In the genomic region with DNA sequence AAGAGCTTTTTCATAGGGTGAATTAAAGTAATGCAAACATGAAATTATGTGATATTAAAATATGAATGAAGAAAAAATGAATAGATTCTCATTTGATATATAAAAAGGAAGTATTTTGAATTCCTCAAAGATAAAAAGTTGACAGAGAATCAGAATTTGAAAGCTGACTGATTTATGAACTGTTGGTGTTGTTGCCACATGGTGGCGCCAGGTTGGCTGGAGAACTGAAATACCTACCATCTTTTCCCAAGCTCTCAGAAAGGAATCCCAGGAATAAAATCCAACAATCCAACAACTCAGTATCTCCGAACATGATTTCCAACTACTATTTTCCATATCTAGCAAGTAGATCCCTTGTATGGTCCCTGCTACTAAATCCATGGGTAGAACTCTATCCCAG, we compare ENCODE assay signal across 11 cellular contexts. TPM values are rescaled to one million over a fixed set of nuclear protein-coding genes. Genes with fewer than 3 reads are reported as not detected.
A peak's percentile ranks its signal among the peaks of the same experiment; 100 is the strongest.
DNase-seq lines count a peak whose midpoint lies in the region; TF ChIP-seq lines count a peak whose summit lies in the region.
"Had no signal": no experiment of that assay in that cellular context is flagged by ENCODE, and none has a peak within 500 bp of the region (broad histone marks: within the 10 kb centered on the region; RNA-seq: fewer than 3 reads in every experiment).

No MANE protein-coding gene starts in this region.

- no peaks in the 10 kb centered on the region for H3K4me1 ChIP-seq in Loucy (ENCODE audit: insufficient read depth, low read length, poor library complexity, severe bottlenecking)
- H3K4me1 ChIP-seq in parathyroid adenoma, result no peaks in the 10 kb centered on the region

- H3K9ac ChIP-seq in Loucy (ENCODE audit: low read depth, low read length, poor library complexity, severe bottlenecking) (no peak overlapping the region), parathyroid adenoma (no peak overlapping the region)

- DNase-seq in GM06990 (ENCODE audit: extremely low read depth, insufficient read length) (no peak), dermis blood vessel endothelial cell (peak; percentile 78), middle frontal gyrus (ENCODE audit: extremely low spot score, low spot score) (no peak), SK-N-DZ (ENCODE audit: low spot score) (no peak)
- DNase-seq in activated T-helper 2 cell treated with anti-CD3 and anti-CD28 coated beads, Interferon-gamma antibody, Interleukin-2, Interleukin-4, amounts not matched to agents 10 μg/mL and 5 μg/mL and 100 μg/mL, durations not matched to agents 14 hours and 24 hours and 36 hours (ENCODE audit: low spot score), result no peak
- DNase-seq in activated CD8-positive, alpha-beta memory T cell treated with anti-CD3 and anti-CD28 coated beads, Interleukin-2, amount 50 U/mL, for 4 hours, result no peak
- DNase-seq: activated T-cell treated with anti-CD3 and anti-CD28 coated beads, Interleukin-2, amount 50 U/mL, for 72 hours; naive thymus-derived CD8-positive, alpha-beta T cell; RPMI8226 had no signal

- H3K79me2 ChIP-seq in Loucy (ENCODE audit: insufficient read depth, low read length) (no peaks in the 10 kb centered on the region), parathyroid adenoma (no peaks in the 10 kb centered on the region)

- H3K36me3 ChIP-seq in GM06990 (ENCODE audit: control insufficient read depth, insufficient read depth, low read length) (no peaks in the 10 kb centered on the region), Loucy (ENCODE audit: insufficient read depth, low read length) (no peaks in the 10 kb centered on the region), parathyroid adenoma (ENCODE audit: control insufficient read depth, insufficient read depth, low read length) (no peaks in the 10 kb centered on the region)

- H3K9me3 ChIP-seq in Loucy (ENCODE audit: insufficient read depth, low read depth, low read length) (no peaks in the 10 kb centered on the region), parathyroid adenoma (ENCODE audit: control insufficient read depth, low read length) (no peaks in the 10 kb centered on the region)

- no peaks in the 10 kb centered on the region for H3K9me2 ChIP-seq in Loucy (replicated peaks; ENCODE audit: low read depth, low read length)

- no peaks in the 10 kb centered on the region for H3K9me3 Mint-ChIP-seq in activated T-helper 2 cell treated with anti-CD3 and anti-CD28 coated beads, Interferon-gamma antibody, Interleukin-2, Interleukin-4, amounts not matched to agents 10 μg/mL and 5 μg/mL and 100 μg/mL, durations not matched to agents 14 hours and 24 hours and 36 hours
- H3K9me3 Mint-ChIP-seq: activated T-cell treated with anti-CD3 and anti-CD28 coated beads, Interleukin-2, amount 50 U/mL, for 72 hours had no signal

- peaks cover 42% of the 10 kb centered on the region for H3K27me3 Mint-ChIP-seq in activated T-helper 2 cell treated with anti-CD3 and anti-CD28 coated beads, Interferon-gamma antibody, Interleukin-2, Interleukin-4, amounts not matched to agents 10 μg/mL and 5 μg/mL and 100 μg/mL, durations not matched to agents 14 hours and 24 hours and 36 hours (ENCODE audit: low read depth)

- H3K27ac ChIP-seq in parathyroid adenoma, result no peak overlapping the region

- H3K27ac Mint-ChIP-seq in activated T-helper 2 cell treated with anti-CD3 and anti-CD28 coated beads, Interferon-gamma antibody, Interleukin-2, Interleukin-4, amounts not matched to agents 10 μg/mL and 5 μg/mL and 100 μg/mL, durations not matched to agents 14 hours and 24 hours and 36 hours, result no peak overlapping the region
- H3K27ac Mint-ChIP-seq: activated T-cell treated with anti-CD3 and anti-CD28 coated beads, Interleukin-2, amount 50 U/mL, for 72 hours; naive thymus-derived CD8-positive, alpha-beta T cell had no signal

- no peaks in the 10 kb centered on the region for H3K36me3 Mint-ChIP-seq in activated T-helper 2 cell treated with anti-CD3 and anti-CD28 coated beads, Interferon-gamma antibody, Interleukin-2, Interleukin-4, amounts not matched to agents 10 μg/mL and 5 μg/mL and 100 μg/mL, durations not matched to agents 14 hours and 24 hours and 36 hours (ENCODE audit: low read depth)

- H3K27me3 ChIP-seq in GM06990 (replicated peaks; ENCODE audit: control insufficient read depth, insufficient read depth, low read length) (peaks cover 6% of the 10 kb centered on the region), Loucy (ENCODE audit: insufficient read depth, low read length, poor library complexity, severe bottlenecking) (no peaks in the 10 kb centered on the region), parathyroid adenoma (ENCODE audit: control insufficient read depth, insufficient read depth, low read length) (no peaks in the 10 kb centered on the region)

- no peaks in the 10 kb centered on the region for H4K20me1 ChIP-seq in Loucy (ENCODE audit: insufficient read depth, low read length, poor library complexity, severe bottlenecking)

- H3K4me3 Mint-ChIP-seq in activated T-helper 2 cell treated with anti-CD3 and anti-CD28 coated beads, Interferon-gamma antibody, Interleukin-2, Interleukin-4, amounts not matched to agents 10 μg/mL and 5 μg/mL and 100 μg/mL, durations not matched to agents 14 hours and 24 hours and 36 hours (ENCODE audit: low read depth), result no peak overlapping the region
- H3K4me3 Mint-ChIP-seq: activated T-cell treated with anti-CD3 and anti-CD28 coated beads, Interleukin-2, amount 50 U/mL, for 72 hours; naive thymus-derived CD8-positive, alpha-beta T cell had no signal

- H3K4me1 Mint-ChIP-seq in activated T-helper 2 cell treated with anti-CD3 and anti-CD28 coated beads, Interferon-gamma antibody, Interleukin-2, Interleukin-4, amounts not matched to agents 10 μg/mL and 5 μg/mL and 100 μg/mL, durations not matched to agents 14 hours and 24 hours and 36 hours (ENCODE audit: low read depth), result peaks cover 7% of the 10 kb centered on the region

- H3F3A ChIP-seq in Loucy (ENCODE audit: low read depth), result no peaks in the 10 kb centered on the region

- intact Hi-C loops in activated T-helper 2 cell treated with anti-CD3 and anti-CD28 coated beads, Interferon-gamma antibody, Interleukin-2, Interleukin-4, amounts not matched to agents 10 μg/mL and 5 μg/mL and 100 μg/mL, durations not matched to agents 14 hours and 24 hours and 36 hours (cut with micrococcal nuclease), result no loop called here

- no peak overlapping the region for H3K4me3 ChIP-seq in GM06990 (replicated peaks; ENCODE audit: low read depth, low read length)
- no peak overlapping the region for H3K4me3 ChIP-seq in Loucy (ENCODE audit: low read length, poor library complexity, severe bottlenecking)
- no peak overlapping the region for H3K4me3 ChIP-seq in parathyroid adenoma (ENCODE audit: low read depth, low read length)

- TF ChIP-seq CTCF in GM06990 (IDR thresholded peaks at IDR 0.05; ENCODE audit: insufficient read depth, low read length, poor library complexity, severe bottlenecking) (peak; percentile 39), Loucy (conservative IDR thresholded peaks at IDR 0.05; ENCODE audit: low read length) (peak; percentile 79), parathyroid adenoma (IDR thresholded peaks at IDR 0.05) (peak; percentile 41)

- H3K4me2 ChIP-seq in Loucy (ENCODE audit: low read depth, low read length, poor library complexity, severe bottlenecking), result no peak overlapping the region
- H3K4me2 ChIP-seq in parathyroid adenoma (ENCODE audit: low read length), result no peak overlapping the region

- no peak overlapping the region for H2AFZ ChIP-seq in Loucy (ENCODE audit: low read length)
- H2AFZ ChIP-seq in parathyroid adenoma, result no peak overlapping the region

RNA-seq across cellular contexts. Expression of a gene that starts 3.1 kb away (rescaled TPM):
- 30.0 and 32.2 TPM in 2 replicates for total RNA-seq in dermis blood vessel endothelial cell
- total RNA-seq in activated T-helper 2 cell treated with anti-CD3 and anti-CD28 coated beads, Interferon-gamma antibody, Interleukin-2, Interleukin-4, amounts not matched to agents 10 μg/mL and 5 μg/mL and 100 μg/mL, durations not matched to agents 14 hours and 24 hours and 36 hours, result not detected in 2 replicates
- 0.88 and 1.3 TPM in 2 replicates for polyA plus RNA-seq in SK-N-DZ (2014; cell fraction: cytosol; rRNA removed)
- polyA plus RNA-seq in SK-N-DZ (2014; cell fraction: nucleus; rRNA removed), result 0.78 and 0.85 TPM in 2 replicates
- total RNA-seq: activated T-cell treated with anti-CD3 and anti-CD28 coated beads, Interleukin-2, amount 50 U/mL, for 72 hours; naive thymus-derived CD8-positive, alpha-beta T cell had no signal

Comparison
In these comparisons a context has a peak if more than half of its experiments do, and no peak if none do; other contexts are left out.
1. RNA of a gene that starts 3.1 kb away (total RNA-seq): 30.0 to 32.2 TPM in dermis blood vessel endothelial cell; not detected in activated T-helper 2 cell treated with anti-CD3 and anti-CD28 coated beads, Interferon-gamma antibody, Interleukin-2, Interleukin-4, amounts not matched to agents 10 μg/mL and 5 μg/mL and 100 μg/mL, durations not matched to agents 14 hours and 24 hours and 36 hours; every median in the first group is over 10 times any median in the second.
2. Peak in every context shown above with its lines, with median percentiles within 50 percentile points of each other: CTCF ChIP-seq.